In the genomic region with DNA sequence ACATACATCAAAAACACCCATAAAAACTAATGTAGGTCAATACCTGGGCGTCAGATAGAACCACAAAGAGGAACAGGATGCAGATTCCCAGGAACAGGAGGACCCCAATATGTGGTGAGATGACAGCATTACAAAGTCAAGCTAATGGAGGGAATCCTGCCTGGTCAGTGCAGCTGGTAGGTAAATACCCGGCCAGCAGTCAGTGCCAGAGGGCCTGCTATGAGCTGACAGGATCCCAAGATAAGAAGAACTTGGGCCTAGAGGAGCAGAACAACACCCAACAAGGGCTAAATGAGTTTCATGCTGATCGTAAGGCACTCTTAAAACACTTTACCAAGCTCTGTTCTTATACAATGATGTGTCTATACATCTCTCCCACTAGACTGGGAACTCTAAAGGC, we compare ENCODE assay signal across 19 cellular contexts.
"Had no signal": no experiment of that assay in that cellular context is flagged by ENCODE, and none has a peak within 500 bp of the region (broad histone marks: within the 10 kb centered on the region; RNA-seq: fewer than 3 reads in every experiment).

No MANE protein-coding gene starts in this region.

- H3K27ac ChIP-seq: foreskin keratinocyte, left ventricle myocardium inferior, ovary, spleen had no signal

- H3K36me3 ChIP-seq: left ventricle myocardium inferior, ovary, spleen had no signal

- DNase-seq: activated CD4-positive, alpha-beta T cell treated with anti-CD3 and anti-CD28 coated beads for 48 hours; activated CD4-positive, CD25-positive, alpha-beta regulatory T cell; activated CD8-positive, alpha-beta T cell treated with anti-CD3 and anti-CD28 coated beads for 36 hours; activated naive CD4-positive, alpha-beta T cell treated with Interleukin-2 at 50 U/mL for 16 hours; activated naive CD8-positive, alpha-beta T cell treated with anti-CD3 and anti-CD28 coated beads, Interleukin-2, amount 10 ng/mL, durations not matched to agents 7 days and 5 days; activated T-cell treated with anti-CD3 and anti-CD28 coated beads, Interleukin-2, amount 50 U/mL, for 1 hour; amygdala; dermis blood vessel endothelial cell; effector memory CD8-positive, alpha-beta T cell; foreskin keratinocyte; glutamatergic neuron; hypothalamus; left ventricle myocardium inferior; naive thymus-derived CD8-positive, alpha-beta T cell; ovary; spleen; stimulated activated CD4-positive, alpha-beta T cell treated with anti-CD3 and anti-CD28 coated beads, Interleukin-4, amount 100 ng/mL, for 4 hours had no signal

- H3K4me3 ChIP-seq: left ventricle myocardium inferior, ovary, spleen had no signal

- H3K9me3 ChIP-seq: left ventricle myocardium inferior, ovary, spleen had no signal

- ATAC-seq: activated CD8-positive, alpha-beta T cell treated with anti-CD3 and anti-CD28 coated beads for 36 hours; activated T-helper 17 cell treated with anti-CD3 and anti-CD28 coated beads, Interleukin-2, amount 50 U/mL, for 72 hours; effector memory CD8-positive, alpha-beta T cell; foreskin keratinocyte; naive thymus-derived CD8-positive, alpha-beta T cell; stimulated activated memory B cell treated with anti-CD40 and anti-IgM and Interleukin-4, amounts not matched to agents 10 μg/mL and 1 μg/mL and 100 μg/mL, for 72 hours had no signal

- H3K4me1 ChIP-seq: foreskin keratinocyte, spleen had no signal

- H3K27me3 ChIP-seq: foreskin keratinocyte, spleen had no signal
